In the genomic region with DNA sequence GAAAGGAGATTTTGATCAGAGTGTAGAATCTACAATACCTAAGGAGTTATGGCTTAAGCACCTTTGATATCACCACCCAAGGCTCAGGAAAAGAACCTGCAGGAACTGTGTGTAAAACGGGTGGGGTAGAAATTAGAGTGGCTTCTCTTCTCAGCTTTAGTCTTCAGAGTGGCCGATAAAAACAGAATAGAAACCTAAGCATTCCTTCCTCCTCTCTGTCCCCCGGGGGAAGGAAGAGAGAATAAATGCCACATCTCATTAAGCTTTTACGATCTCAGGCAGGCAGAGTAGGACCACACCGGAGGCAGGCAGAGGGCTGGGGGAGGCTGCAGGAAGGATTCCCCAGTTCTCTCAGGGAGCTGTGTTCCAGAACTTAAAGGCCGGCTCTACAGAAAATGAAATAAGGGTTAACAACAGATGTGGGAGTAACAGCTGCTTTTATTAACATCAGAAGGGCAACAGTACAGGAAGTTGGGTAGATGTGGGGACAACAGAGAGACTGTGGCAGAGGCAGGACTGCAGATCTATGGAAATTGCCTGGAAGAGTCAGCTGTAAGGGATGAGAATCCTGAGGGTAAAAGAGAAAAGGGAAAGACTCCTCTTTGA, we compare ENCODE assay signal across 11 cellular contexts. TPM values are rescaled to one million over a fixed set of nuclear protein-coding genes. Genes with fewer than 3 reads are reported as not detected.
DNase-seq lines count a peak whose midpoint lies in the region; ATAC-seq and TF ChIP-seq lines count a peak whose summit lies in the region.
"Had no signal": no experiment of that assay in that cellular context is flagged by ENCODE, and none has a peak within 500 bp of the region (broad histone marks: within the 10 kb centered on the region; RNA-seq: fewer than 3 reads in every experiment).

No MANE protein-coding gene starts in this region.

- H4K20me1 ChIP-seq in OCI-LY3 (ENCODE audit: insufficient read depth, low read length) = no peaks in the 10 kb centered on the region

- H3K4me2 ChIP-seq in OCI-LY3 (ENCODE audit: low read length) = peak overlapping the region; percentile 57

- no peak for TF ChIP-seq CTCF in 22Rv1 (IDR thresholded peaks at IDR 0.05)
- no peak for TF ChIP-seq CTCF in OCI-LY3 (IDR thresholded peaks at IDR 0.05; ENCODE audit: low read depth, low read length)

- peak; percentile 47 for ATAC-seq in left colon

- DNase-seq in left colon (no peak), NCI-H1930 (lab: John Stamatoyannopoulos, UW) (no peak), anterior cingulate cortex (lab: John Stamatoyannopoulos, UW) (no peak), NCI-H2029 (lab: John Stamatoyannopoulos, UW) (no peak)
- DNase-seq in effector memory CD4-positive, alpha-beta T cell = no peak
- DNase-seq: heart right ventricle, NCI-H446 treated with DMSO at 0.1 percent for 48 hours had no signal

- H3K27ac ChIP-seq in 22Rv1 (peak overlapping the region; percentile 47), OCI-LY3 (ENCODE audit: low read length) (no peak overlapping the region)
- no peak overlapping the region for H3K27ac ChIP-seq in effector memory CD4-positive, alpha-beta T cell (ENCODE audit: insufficient read depth, low read length, poor library complexity, severe bottlenecking)
- H3K27ac ChIP-seq: tibial nerve had no signal

- intact Hi-C loops in left colon (cut with DNase I, micrococcal nuclease) = no loop called here

- no peaks in the 10 kb centered on the region for H3K79me2 ChIP-seq in OCI-LY3 (ENCODE audit: low read length)

- H3K4me3 ChIP-seq in GM08714 (ENCODE audit: low read length) = peak overlapping the region; percentile 9; the same call in 1 of the 2 replicates
- peak overlapping the region; percentile 28 for H3K4me3 ChIP-seq in OCI-LY3 (ENCODE audit: low read length)
- H3K4me3 ChIP-seq in effector memory CD4-positive, alpha-beta T cell (ENCODE audit: insufficient read depth, low read depth, low read length, poor library complexity, severe bottlenecking) = no peak overlapping the region
- H3K4me3 ChIP-seq: heart right ventricle, tibial nerve had no signal

- no peaks in the 10 kb centered on the region for H3K36me3 ChIP-seq in OCI-LY3 (replicated peaks; ENCODE audit: low read depth, low read length)
- no peaks in the 10 kb centered on the region for H3K36me3 ChIP-seq in effector memory CD4-positive, alpha-beta T cell (ENCODE audit: control insufficient read depth, insufficient read depth, low read length)
- H3K36me3 ChIP-seq: tibial nerve had no signal

- no peaks in the 10 kb centered on the region for H3K27me3 ChIP-seq in OCI-LY3 (ENCODE audit: low read depth, low read length)
- H3K27me3 ChIP-seq in effector memory CD4-positive, alpha-beta T cell (replicated peaks; ENCODE audit: control insufficient read depth, insufficient read depth, low read length, poor library complexity, severe bottlenecking) = no peaks in the 10 kb centered on the region
- H3K27me3 ChIP-seq: heart right ventricle, tibial nerve had no signal

- H3K4me1 ChIP-seq in OCI-LY3 (ENCODE audit: low read length) = peaks cover 15% of the 10 kb centered on the region
- peaks cover 6% of the 10 kb centered on the region for H3K4me1 ChIP-seq in effector memory CD4-positive, alpha-beta T cell (ENCODE audit: control insufficient read depth, insufficient read depth, low read length, poor library complexity, severe bottlenecking)
- H3K4me1 ChIP-seq: tibial nerve had no signal

- 0 out of 2 replicates have a peak overlapping the region, but pooled peaks have one; percentile 9 for H3K9ac ChIP-seq in OCI-LY3 (ENCODE audit: low read length)

- H3K9me3 ChIP-seq in OCI-LY3 (ENCODE audit: insufficient read depth, low read length) = no peaks in the 10 kb centered on the region
- H3K9me3 ChIP-seq in effector memory CD4-positive, alpha-beta T cell (ENCODE audit: control insufficient read depth, low read length) = no peaks in the 10 kb centered on the region
- H3K9me3 ChIP-seq: heart right ventricle, tibial nerve had no signal

- H2AFZ ChIP-seq in OCI-LY3 (ENCODE audit: low read depth, low read length) = peak overlapping the region; percentile 29; the same call in 1 of the 2 replicates

RNA-seq across cellular contexts. Expression of gene MEF2D, which starts 24.5 kb away (rescaled TPM):
- total RNA-seq in left colon = 10 to 100 TPM; 45.9 to 66.4 TPM

RNA-seq across cellular contexts. Expression of gene IQGAP3, which starts 47.3 kb away (rescaled TPM):
- total RNA-seq in left colon = 10 to 100 TPM in 1 of 2 donors, 1 to 10 TPM in 1; 2.8 to 10.5 TPM

RNA-seq across cellular contexts. Expression of gene TTC24, which starts 54.4 kb away (rescaled TPM):
- total RNA-seq in left colon = under 1 TPM in 1 of 2 donors, not detected in 1; 0.28 TPM
- total RNA-seq: tibial nerve had no signal
